ENCODE assay signal across 1 cellular context in genomic region chr3:136332302-136332701, GRCh38.
TF ChIP-seq lines count a peak whose summit lies in the region.

No MANE protein-coding gene starts in this region.

TF ChIP-seq in IMR-90, 13 proteins besides CTCF, POLR2A, EP300 and RAD21 (continued from another document):
- TF ChIP-seq ELK1 (IDR thresholded peaks at IDR 0.05; ENCODE audit: borderline replicate concordance, low read depth, low read length): no peak
- TF ChIP-seq CHD1 (IDR thresholded peaks at IDR 0.05; ENCODE audit: low read depth, low read length): no peak
- no peak for TF ChIP-seq SMC3 (IDR thresholded peaks at IDR 0.05; ENCODE audit: low read depth, low read length)
- TF ChIP-seq FOS (IDR thresholded peaks at IDR 0.05; ENCODE audit: low read depth, low read length): no peak
- TF ChIP-seq NFE2L2 (IDR thresholded peaks at IDR 0.05; ENCODE audit: low read depth, low read length): no peak
- TF ChIP-seq BHLHE40 (IDR thresholded peaks at IDR 0.05; ENCODE audit: low read depth, low read length): no peak
- TF ChIP-seq USF2 (IDR thresholded peaks at IDR 0.05; ENCODE audit: low read depth, low read length): no peak
